In genomic region chr18:80190311-80190710, GRCh38 we compare ENCODE assay signal across 25 cellular contexts.
"Had no signal": no experiment of that assay in that cellular context is flagged by ENCODE, and none has a peak within 500 bp of the region (broad histone marks: within the 10 kb centered on the region; RNA-seq: fewer than 3 reads in every experiment).

No MANE protein-coding gene starts in this region.

- H3K4me1 ChIP-seq: ascending aorta, body of pancreas had no signal

- H3K36me3 Mint-ChIP-seq: activated naive CD4-positive, alpha-beta T cell treated with anti-CD3 and anti-CD28 coated beads, Interleukin-2, amount 50 U/mL, for 72 hours had no signal

- H3K9me3 ChIP-seq: ascending aorta, body of pancreas, MG63 had no signal

- H3K4me3 Mint-ChIP-seq: activated naive CD8-positive, alpha-beta T cell treated with anti-CD3 and anti-CD28 coated beads, Interleukin-2, amount 50 U/mL, for 24 hours; activated T-cell treated with anti-CD3 and anti-CD28 coated beads, Interleukin-2, amount 50 U/mL, for 4 hours; T-helper 1 cell treated with Interleukin-12 subunit alpha and Interleukin-12 subunit beta and Interleukin-4 antibody, amounts not matched to agents 30 μg/mL and 1 μg/mL, for 36 hours had no signal

- DNase-seq: activated CD4-positive, alpha-beta T cell treated with anti-CD3 and anti-CD28 coated beads for 4 hours; activated CD4-positive, alpha-beta T cell treated with anti-CD3 and anti-CD28 coated beads, Interleukin-2, amount 50 U/mL, for 4 hours; activated effector memory CD4-positive, alpha-beta T cell treated with anti-CD3 and anti-CD28 coated beads, Interleukin-2, amount 50 U/mL, for 16 hours; activated naive CD4-positive, alpha-beta T cell treated with Interleukin-2 at 50 U/mL for 16 hours; activated naive CD8-positive, alpha-beta T cell treated with anti-CD3 and anti-CD28 coated beads, Interleukin-2, amount 50 U/mL, for 24 hours; activated T-cell treated with anti-CD3 and anti-CD28 coated beads, Interleukin-2, amount 50 U/mL, for 4 hours; amniotic stem cell; body of pancreas; central memory CD4-positive, alpha-beta T cell; MG63; MV-4-11; NCI-H1092 treated with DMSO at 0.1 percent for 48 hours; NCI-H1417 treated with DMSO at 0.1 percent for 48 hours; NCI-H1694; NCI-H2029; NCI-H2107; NCI-H345; NCI-H510A; NCI-H526 treated with DMSO at 0.1 percent for 48 hours; SHP77 treated with DMSO at 0.1 percent for 48 hours had no signal

- FAIRE-seq: bronchial epithelial cell, RCC 7860 had no signal

- H3K27ac Mint-ChIP-seq: activated naive CD4-positive, alpha-beta T cell treated with anti-CD3 and anti-CD28 coated beads, Interleukin-2, amount 50 U/mL, for 72 hours; activated naive CD8-positive, alpha-beta T cell treated with anti-CD3 and anti-CD28 coated beads, Interleukin-2, amount 50 U/mL, for 24 hours; T-helper 1 cell treated with Interleukin-12 subunit alpha and Interleukin-12 subunit beta and Interleukin-4 antibody, amounts not matched to agents 30 μg/mL and 1 μg/mL, for 36 hours had no signal

- H3K36me3 ChIP-seq: ascending aorta, MG63 had no signal

- H3K9me3 Mint-ChIP-seq: activated T-cell treated with anti-CD3 and anti-CD28 coated beads, Interleukin-2, amount 50 U/mL, for 4 hours; T-helper 1 cell treated with Interleukin-12 subunit alpha and Interleukin-12 subunit beta and Interleukin-4 antibody, amounts not matched to agents 30 μg/mL and 1 μg/mL, for 36 hours had no signal

- H3K4me3 ChIP-seq: ascending aorta, body of pancreas, MG63 had no signal

- H3K27me3 ChIP-seq: ascending aorta, body of pancreas, MG63 had no signal

- H3K27ac ChIP-seq: ascending aorta, body of pancreas had no signal
